ENCODE assay signal across 18 cellular contexts in the genomic region with DNA sequence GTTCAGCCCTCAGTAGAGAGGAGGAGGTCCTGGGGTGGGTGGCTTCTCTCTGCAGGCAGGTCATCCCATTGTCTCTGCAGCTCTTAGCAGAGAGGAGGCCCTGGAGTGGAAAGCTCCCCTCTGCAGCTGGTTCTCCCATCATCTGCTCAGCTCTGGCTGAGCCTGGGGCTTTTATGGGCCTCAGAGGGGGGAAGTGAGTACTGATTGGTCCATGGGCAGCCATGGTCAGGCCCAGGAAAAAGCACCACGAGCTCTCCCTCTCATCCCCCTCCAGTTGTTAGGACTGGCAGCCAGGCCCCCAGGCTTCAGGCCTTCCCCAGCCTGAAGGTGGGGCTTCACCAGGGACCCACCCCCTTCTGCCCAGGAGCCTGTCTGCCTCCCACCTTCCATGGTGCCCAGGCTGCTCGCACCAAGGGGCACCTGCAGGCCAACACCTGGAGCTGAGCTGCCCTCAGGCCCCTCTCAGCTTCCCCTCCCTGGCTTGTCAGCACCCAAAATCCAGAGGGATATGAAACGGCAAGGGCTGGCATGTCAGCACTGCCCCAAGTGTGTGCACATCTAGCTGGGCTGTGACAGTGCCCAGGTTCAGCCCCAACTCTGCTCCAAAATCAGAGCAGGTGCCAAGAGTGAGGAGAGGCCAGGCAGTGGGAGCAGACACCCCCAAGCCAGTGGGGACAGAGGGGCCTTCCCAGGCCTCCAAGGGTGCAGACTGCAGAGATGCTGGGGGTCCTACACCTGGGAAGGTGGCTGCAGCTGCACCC.
"Had no signal": no experiment of that assay in that cellular context is flagged by ENCODE, and none has a peak within 500 bp of the region (broad histone marks: within the 10 kb centered on the region; RNA-seq: fewer than 3 reads in every experiment).

No MANE protein-coding gene starts in this region.

- H3K9me3 ChIP-seq: ovary, psoas muscle, tibial artery had no signal

- DNase-seq: activated CD4-positive, alpha-beta T cell treated with anti-CD3 and anti-CD28 coated beads, Interleukin-2, amount 10 ng/mL, durations not matched to agents 24 days and 14 days; activated CD8-positive, alpha-beta T cell treated with anti-CD3 and anti-CD28 coated beads, Interleukin-2, amount 10 ng/mL, durations not matched to agents 7 days and 5 days; activated naive CD4-positive, alpha-beta T cell treated with Interleukin-2 at 50 U/mL for 16 hours; activated T-cell treated with anti-CD3 and anti-CD28 coated beads, Interleukin-2, amount 50 U/mL, for 48 hours; amygdala; cerebellar nuclear complex; effector CD4-positive, alpha-beta T cell; erythroblast; foreskin keratinocyte; left lung; naive thymus-derived CD8-positive, alpha-beta T cell; ovary; right cardiac atrium; stimulated activated CD4-positive, alpha-beta T cell treated with anti-CD3 and anti-CD28 coated beads, Interleukin-12 subunit alpha, Interleukin-12 subunit beta, amount 100 ng/mL, for 4 hours; stimulated activated CD4-positive, alpha-beta T cell treated with anti-CD3 and anti-CD28 coated beads, Interleukin-4, amount 100 ng/mL, for 4 hours; tibial artery had no signal

- ATAC-seq: activated CD8-positive, alpha-beta T cell treated with anti-CD3 and anti-CD28 coated beads, Interleukin-2, amount 10 ng/mL, durations not matched to agents 7 days and 5 days; foreskin keratinocyte; left lung; naive thymus-derived CD8-positive, alpha-beta T cell; psoas muscle; right cardiac atrium; stimulated activated naive CD8-positive, alpha-beta T cell treated with anti-CD3 and anti-CD28 coated beads, Interleukin-15, amount 100 ng/mL, for 72 hours had no signal

- H3K27ac ChIP-seq: foreskin keratinocyte, left lung, ovary, psoas muscle, tibial artery had no signal

- H3K27me3 ChIP-seq: ovary had no signal

- H3K4me1 ChIP-seq: foreskin keratinocyte, left lung, psoas muscle, tibial artery had no signal

- H3K36me3 ChIP-seq: left lung, ovary, tibial artery had no signal

- H3K4me3 ChIP-seq: left lung, ovary, psoas muscle, tibial artery had no signal
